9 cellular contexts compared by ENCODE assay signal in genomic region chr2:437772-438393, GRCh38.
DNase-seq lines count a peak whose midpoint lies in the region; ATAC-seq, FAIRE-seq and TF ChIP-seq lines count a peak whose summit lies in the region.
"Had no signal": no experiment of that assay in that cellular context is flagged by ENCODE, and none has a peak within 500 bp of the region (broad histone marks: within the 10 kb centered on the region; RNA-seq: fewer than 3 reads in every experiment).

No MANE protein-coding gene starts in this region.

- POLR2A ChIA-PET in HepG2 (lab: Yijun Ruan, JAX) = no interaction called here

- H3K36me3 ChIP-seq in right lobe of liver = no peaks in the 10 kb centered on the region
- H3K36me3 ChIP-seq in HepG2 (replicated peaks in 1 of 2; ENCODE audit: control insufficient read depth in 1 of 2, insufficient read depth in 2 of 2, low read length in 2 of 2) = no peaks in the 10 kb centered on the region
- no peaks in the 10 kb centered on the region for H3K36me3 ChIP-seq in brain microvascular endothelial cell (replicated peaks)

- CTCF ChIA-PET in HepG2 (lab: Yijun Ruan, JAX; ENCODE audit: low intra/inter-chr PET ratio, low total read pairs) = no interaction called here

- H3K27ac ChIP-seq in right lobe of liver = no peak overlapping the region
- no peak overlapping the region for H3K27ac ChIP-seq in HepG2 (ENCODE audit: extremely low read length, insufficient read depth, low read length)
- no peak overlapping the region for H3K27ac ChIP-seq in brain microvascular endothelial cell

- BruUV-seq in HepG2 (replicated peaks; lab: Mats Ljungman, UMichigan) = no TSS peak

- TF ChIP-seq CTCF in right lobe of liver (IDR thresholded peaks at IDR 0.05) = no peak
- no peak for TF ChIP-seq CTCF in HepG2 (CRISPR knock-in tag; IDR thresholded peaks at IDR 0.05)
- no peak for TF ChIP-seq CTCF in natural killer cell (IDR thresholded peaks at IDR 0.05)
- TF ChIP-seq CTCF in brain microvascular endothelial cell (IDR thresholded peaks at IDR 0.05; ENCODE audit: low read depth, low read length, missing control alignments) = no peak

- H3K36me3 Mint-ChIP-seq in natural killer cell = no peaks in the 10 kb centered on the region

- DNase-seq in right lobe of liver (no peak), HepG2 (ENCODE audit: low spot score) (no peak), NCI-H526 treated with DMSO at 0.1 percent for 48 hours (lab: John Stamatoyannopoulos, UW) (peak; percentile 10), natural killer cell (peak; percentile 65), brain microvascular endothelial cell (no peak), posterior vena cava (ENCODE audit: low spot score) (no peak)
- peak; percentile 63 for DNase-seq in activated T-cell treated with anti-CD3 and anti-CD28 coated beads, Interleukin-2, amount 50 U/mL, for 1 hour

- in situ Hi-C loops in HepG2 (cut with HindIII; ENCODE audit: extremely low pct_ligation_motif_present, low pct_unique_long_range_greater_than_20kb) (no loop called here), brain microvascular endothelial cell (cut with HindIII; ENCODE audit: low pct_ligation_motif_present, low sequenced_read_pairs) (no loop called here)

- no peaks in the 10 kb centered on the region for H3K27me3 Mint-ChIP-seq in natural killer cell (ENCODE audit: low read depth in 2 of 2)

- H3K4me1 Mint-ChIP-seq in natural killer cell = peaks cover 37 to 57% of the 10 kb centered on the region in 2 donors

- no peak for FAIRE-seq in HepG2 (lab: Jason Lieb, UNC)

- H3K27me3 ChIP-seq in right lobe of liver = no peaks in the 10 kb centered on the region
- H3K27me3 ChIP-seq in HepG2 (ENCODE audit: control insufficient read depth in 1 of 2, insufficient read depth in 2 of 2, low read length in 2 of 2) = peaks cover 5 to 34% of the 10 kb centered on the region in 2 experiments
- H3K27me3 ChIP-seq in brain microvascular endothelial cell (replicated peaks) = no peaks in the 10 kb centered on the region

- H3K4me3 ChIP-seq in right lobe of liver (no peak overlapping the region), HepG2 (replicated peaks in 1 of 3; ENCODE audit: insufficient read depth in 1 of 3, low read depth in 2 of 3, low read length in 3 of 3) (no peak overlapping the region), brain microvascular endothelial cell (ENCODE audit: low read depth, low read length) (no peak overlapping the region)

- no peak overlapping the region for H3K4me2 ChIP-seq in HepG2 (ENCODE audit: low read depth, low read length)

- TF ChIP-seq EP300 in HepG2 (IDR thresholded peaks at IDR 0.05; ENCODE audit: low read depth in 2 of 2, low read length in 2 of 2) (no peak), HepG2 (CRISPR knock-in tag; IDR thresholded peaks at IDR 0.05; ENCODE audit: borderline replicate concordance) (no peak)

- intact Hi-C loops in right lobe of liver (cut with DNase I) (no loop called here), HepG2 (cut with micrococcal nuclease; ENCODE audit: unreplicated experiment) (no loop called here), natural killer cell (cut with micrococcal nuclease) (loop anchor here (1.0 to 5.0 kb wide), 4 partner anchors 17 to 246 kb away; partner anchors contain the start of gene TMEM18), posterior vena cava (cut with DNase I) (loop anchor here in 1 of 2 donors (2.0 kb wide), 1 partner anchor 199 kb away; no protein-coding TSS in a partner anchor)

- H3K79me2 ChIP-seq in HepG2 (ENCODE audit: insufficient read depth, low read length) = no peaks in the 10 kb centered on the region

- H3K9ac ChIP-seq in HepG2 (ENCODE audit: insufficient read depth, low read depth, low read length) = no peak overlapping the region

- H3K9me3 Mint-ChIP-seq in natural killer cell = no peaks in the 10 kb centered on the region
- H3K9me3 Mint-ChIP-seq: neural crest cell had no signal

- no peaks in the 10 kb centered on the region for H3K4me1 ChIP-seq in right lobe of liver
- H3K4me1 ChIP-seq in HepG2 (ENCODE audit: insufficient read depth, low read length) = no peaks in the 10 kb centered on the region

- peak overlapping the region; percentile 75 for H3K4me3 Mint-ChIP-seq in natural killer cell
- H3K4me3 Mint-ChIP-seq: neural crest cell had no signal

- 29% methylated on average over 11 of the region's 15 CpGs for WGBS in right lobe of liver (ENCODE audit: insufficient coverage, low coverage, low lambda C conversion rate, missing lambda C conversion rate)
- WGBS in HepG2 (ENCODE audit: low lambda C conversion rate) = 53% methylated on average over 15 of the region's 15 CpGs

- no peak for TF ChIP-seq RAD21 in HepG2 (CRISPR knock-in tag; IDR thresholded peaks at IDR 0.05)

- H2AFZ ChIP-seq in HepG2 (ENCODE audit: low read length) = no peak overlapping the region

- H3K27ac Mint-ChIP-seq in natural killer cell = peak overlapping the region; percentile 65 to 76

- H4K20me1 ChIP-seq in HepG2 (ENCODE audit: insufficient read depth, low read length) = no peaks in the 10 kb centered on the region; the same call in 1 of the 2 replicates

- no peaks in the 10 kb centered on the region for H3K9me3 ChIP-seq in right lobe of liver
- no peaks in the 10 kb centered on the region for H3K9me3 ChIP-seq in HepG2 (ENCODE audit: low read length)

- ATAC-seq in right lobe of liver (peak; percentile 27 to 60 (median 46)), HepG2 (no peak), HG03066 (IDR thresholded peaks at IDR 0.05; ENCODE audit: low read depth, unreplicated experiment) (peak; percentile 97), natural killer cell (peak; percentile 93 to 95 (median 94))

- no peak for TF ChIP-seq POLR2A in right lobe of liver (IDR thresholded peaks at IDR 0.05)
- no peak for TF ChIP-seq POLR2A in HepG2 (IDR thresholded peaks at IDR 0.05; ENCODE audit: insufficient read depth in 1 of 2, low read depth in 2 of 2, low read length in 2 of 2)

TF ChIP-seq in HepG2, 621 proteins besides CTCF, POLR2A, EP300 and RAD21 (continues in another document):
- no peak for TF ChIP-seq ZNF83 (CRISPR knock-in tag; IDR thresholded peaks at IDR 0.05; ENCODE audit: borderline replicate concordance)
- no peak for TF ChIP-seq ZNF788 (CRISPR knock-in tag; IDR thresholded peaks at IDR 0.05; ENCODE audit: borderline replicate concordance)
- no peak for TF ChIP-seq BRD4 (CRISPR knock-in tag; IDR thresholded peaks at IDR 0.05)
- no peak for TF ChIP-seq ZNF850 (CRISPR knock-in tag; conservative IDR thresholded peaks at IDR 0.05)
- no peak for TF ChIP-seq MTF1 (CRISPR knock-in tag; IDR thresholded peaks at IDR 0.05)
- no peak for TF ChIP-seq ZNF280D (CRISPR knock-in tag; IDR thresholded peaks at IDR 0.05)
- TF ChIP-seq ZNF562 (CRISPR knock-in tag; IDR thresholded peaks at IDR 0.05; ENCODE audit: borderline replicate concordance) = no peak
- TF ChIP-seq UBTF (CRISPR knock-in tag; IDR thresholded peaks at IDR 0.05) = no peak
- TF ChIP-seq JUN (CRISPR knock-in tag; IDR thresholded peaks at IDR 0.05) = no peak
- no peak for TF ChIP-seq ARNT2 (CRISPR knock-in tag; IDR thresholded peaks at IDR 0.05; ENCODE audit: low read depth)
- TF ChIP-seq ZNF569 (CRISPR knock-in tag; IDR thresholded peaks at IDR 0.05; ENCODE audit: borderline replicate concordance) = no peak
- TF ChIP-seq ZNF580 (CRISPR knock-in tag; IDR thresholded peaks at IDR 0.05; ENCODE audit: borderline replicate concordance, low read depth) = no peak
- no peak for TF ChIP-seq CHD2 (IDR thresholded peaks at IDR 0.05; ENCODE audit: low read depth, low read length)

Comparison
In these comparisons a context has a peak if more than half of its experiments do, and no peak if none do; other contexts are left out.
1. DNase-seq: peak in NCI-H526 treated with DMSO at 0.1 percent for 48 hours (single experiment), activated T-cell treated with anti-CD3 and anti-CD28 coated beads, Interleukin-2, amount 50 U/mL, for 1 hour (single experiment) and natural killer cell (single experiment); none in right lobe of liver (0 of 3), HepG2 (single experiment), brain microvascular endothelial cell (single experiment) and posterior vena cava (single experiment).